In genomic region chr22:37995460-37995859, GRCh38 we compare ENCODE assay signal across 28 cellular contexts. TPM values are rescaled to one million over a fixed set of nuclear protein-coding genes. Genes with fewer than 3 reads are reported as not detected.
"Had no signal": no experiment of that assay in that cellular context is flagged by ENCODE, and none has a peak within 500 bp of the region (broad histone marks: within the 10 kb centered on the region; RNA-seq: fewer than 3 reads in every experiment).

No MANE protein-coding gene starts in this region.

- H3K27me3 Mint-ChIP-seq: activated CD4-positive, alpha-beta T cell treated with anti-CD3 and anti-CD28 coated beads, Interleukin-2, amount 10 ng/mL, durations not matched to agents 24 days and 14 days; activated naive CD4-positive, alpha-beta T cell treated with anti-CD3 and anti-CD28 coated beads, Interleukin-2, amount 10 ng/mL, durations not matched to agents 7 days and 5 days; activated naive CD8-positive, alpha-beta T cell treated with anti-CD3 and anti-CD28 coated beads, Interleukin-2, amount 50 U/mL, for 24 hours; stimulated activated naive B cell treated with anti-CD40 and anti-IgM and Interleukin-4, amounts not matched to agents 10 μg/mL and 1 μg/mL and 100 μg/mL, for 72 hours had no signal

- ATAC-seq: activated naive CD8-positive, alpha-beta T cell treated with anti-CD3 and anti-CD28 coated beads, Interleukin-2, amount 50 U/mL, for 24 hours; activated T-cell treated with anti-CD3 and anti-CD28 coated beads, Interleukin-2, amount 50 U/mL, for 4 hours; esophagus mucosa; gastrocnemius medialis; left lung; right lobe of liver had no signal

- H3K9me3 Mint-ChIP-seq: activated CD4-positive, alpha-beta T cell treated with anti-CD3 and anti-CD28 coated beads, Interleukin-2, amount 10 ng/mL, durations not matched to agents 24 days and 14 days; activated naive CD4-positive, alpha-beta T cell treated with anti-CD3 and anti-CD28 coated beads, Interleukin-2, amount 10 ng/mL, durations not matched to agents 7 days and 5 days; activated naive CD8-positive, alpha-beta T cell treated with anti-CD3 and anti-CD28 coated beads, Interleukin-2, amount 50 U/mL, for 24 hours; activated T-cell treated with anti-CD3 and anti-CD28 coated beads, Interleukin-2, amount 50 U/mL, for 4 hours; stimulated activated naive B cell treated with anti-CD40 and anti-IgM and Interleukin-4, amounts not matched to agents 10 μg/mL and 1 μg/mL and 100 μg/mL, for 72 hours had no signal

- H3K4me1 ChIP-seq: left lung, parathyroid adenoma, right lobe of liver, transverse colon had no signal

- H3K9me3 ChIP-seq: gastrocnemius medialis, heart left ventricle, left lung, right lobe of liver, transverse colon, vagina had no signal

- H3K27ac ChIP-seq: brain microvascular endothelial cell, gastrocnemius medialis, heart left ventricle, left lung, parathyroid adenoma, right lobe of liver, transverse colon, vagina had no signal

- H3K36me3 Mint-ChIP-seq: activated naive CD4-positive, alpha-beta T cell treated with anti-CD3 and anti-CD28 coated beads, Interleukin-2, amount 10 ng/mL, durations not matched to agents 7 days and 5 days had no signal

- H3K36me3 ChIP-seq: brain microvascular endothelial cell, gastrocnemius medialis, heart left ventricle, left lung, right lobe of liver, transverse colon, vagina had no signal

- H3K4me1 Mint-ChIP-seq: activated CD4-positive, alpha-beta T cell treated with anti-CD3 and anti-CD28 coated beads, Interleukin-2, amount 10 ng/mL, durations not matched to agents 24 days and 14 days had no signal

- DNase-seq: activated CD4-positive, alpha-beta T cell treated with anti-CD3 and anti-CD28 coated beads, Interleukin-2, amount 10 ng/mL, durations not matched to agents 24 days and 14 days; activated CD4-positive, CD25-positive, alpha-beta regulatory T cell; activated CD8-positive, alpha-beta memory T cell treated with anti-CD3 and anti-CD28 coated beads, Interleukin-2, amount 50 U/mL, for 4 hours; activated effector memory CD4-positive, alpha-beta T cell treated with Interleukin-2 at 50 U/mL for 16 hours; activated naive CD4-positive, alpha-beta T cell treated with anti-CD3 and anti-CD28 coated beads, Interleukin-2, amount 10 ng/mL, durations not matched to agents 7 days and 5 days; activated T-cell treated with anti-CD3 and anti-CD28 coated beads, Interleukin-2, amount 50 U/mL, for 4 hours; aorta; brain microvascular endothelial cell; cerebellar nuclear complex; cortex of kidney; effector CD4-positive, alpha-beta T cell; gastrocnemius medialis; heart left ventricle; left lung; right lobe of liver; small intestine; stimulated activated CD4-positive, alpha-beta T cell treated with anti-CD3 and anti-CD28 coated beads, Interleukin-4, amount 100 ng/mL, for 24 hours; SW 1271; T1000; transverse colon had no signal

- H3K27ac Mint-ChIP-seq: activated CD4-positive, alpha-beta T cell treated with anti-CD3 and anti-CD28 coated beads, Interleukin-2, amount 10 ng/mL, durations not matched to agents 24 days and 14 days; activated naive CD4-positive, alpha-beta T cell treated with anti-CD3 and anti-CD28 coated beads, Interleukin-2, amount 10 ng/mL, durations not matched to agents 7 days and 5 days; activated naive CD8-positive, alpha-beta T cell treated with anti-CD3 and anti-CD28 coated beads, Interleukin-2, amount 50 U/mL, for 24 hours had no signal

- H3K4me3 ChIP-seq: gastrocnemius medialis, heart left ventricle, left lung, right lobe of liver, transverse colon, vagina had no signal

- H3K27me3 ChIP-seq: brain microvascular endothelial cell, gastrocnemius medialis, heart left ventricle, left lung, right lobe of liver, transverse colon, vagina had no signal

- H3K4me3 Mint-ChIP-seq: activated CD4-positive, alpha-beta T cell treated with anti-CD3 and anti-CD28 coated beads, Interleukin-2, amount 10 ng/mL, durations not matched to agents 24 days and 14 days; activated naive CD4-positive, alpha-beta T cell treated with anti-CD3 and anti-CD28 coated beads, Interleukin-2, amount 10 ng/mL, durations not matched to agents 7 days and 5 days; activated naive CD8-positive, alpha-beta T cell treated with anti-CD3 and anti-CD28 coated beads, Interleukin-2, amount 50 U/mL, for 24 hours; activated T-cell treated with anti-CD3 and anti-CD28 coated beads, Interleukin-2, amount 50 U/mL, for 4 hours; stimulated activated naive B cell treated with anti-CD40 and anti-IgM and Interleukin-4, amounts not matched to agents 10 μg/mL and 1 μg/mL and 100 μg/mL, for 72 hours had no signal

RNA-seq across cellular contexts. Expression of gene SOX10, which starts 11.1 kb away (rescaled TPM):
- total RNA-seq: activated CD4-positive, alpha-beta T cell treated with anti-CD3 and anti-CD28 coated beads, Interleukin-2, amount 10 ng/mL, durations not matched to agents 24 days and 14 days; activated T-cell treated with anti-CD3 and anti-CD28 coated beads, Interleukin-2, amount 50 U/mL, for 4 hours; kidney epithelial cell; left lung; lung microvascular endothelial cell; mononuclear cell had no signal

RNA-seq across cellular contexts. Expression of gene C22orf23, which starts 42.1 kb away (rescaled TPM):
- total RNA-seq: aorta, esophagus mucosa, kidney epithelial cell, mononuclear cell, transverse colon, vagina had no signal
